Comparison of ENCODE assay signal across 13 cellular contexts in the genomic region with DNA sequence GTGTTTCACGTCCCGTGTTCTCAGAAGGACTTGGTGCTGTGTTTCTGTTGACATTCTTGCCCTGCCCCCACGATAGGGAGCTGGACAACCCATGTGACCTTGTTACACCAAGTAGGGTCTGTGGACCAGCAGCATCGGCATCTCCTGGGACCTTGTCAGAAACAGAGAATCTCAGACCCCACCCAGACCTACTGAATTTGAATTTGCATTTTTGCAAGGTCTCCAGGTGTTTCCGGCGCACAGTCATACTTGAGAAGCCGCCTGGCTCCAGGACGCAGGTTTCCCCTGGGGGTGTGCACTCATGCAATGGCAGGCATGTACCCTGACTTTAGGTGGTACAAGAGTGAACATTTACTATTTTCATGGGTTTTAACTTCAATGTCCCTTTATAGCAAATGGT.
A peak's percentile ranks its signal among the peaks of the same experiment; 100 is the strongest.
DNase-seq lines count a peak whose midpoint lies in the region; ATAC-seq, FAIRE-seq and TF ChIP-seq lines count a peak whose summit lies in the region.
"Had no signal": no experiment of that assay in that cellular context is flagged by ENCODE, and none has a peak within 500 bp of the region (broad histone marks: within the 10 kb centered on the region; RNA-seq: fewer than 3 reads in every experiment).

No MANE protein-coding gene starts in this region.

- H3K9me2 ChIP-seq in DOHH2 (replicated peaks; ENCODE audit: control insufficient read depth, low read length), result no peaks in the 10 kb centered on the region
- H3K9me2 ChIP-seq: SK-N-SH had no signal

- FAIRE-seq in GM19239 (lab: Jason Lieb, UNC), result peak; percentile 99

- peak; percentile 71 for DNase-seq in GM19239 (ENCODE audit: insufficient read length, low spot score)
- DNase-seq in NCI-H2227 (lab: John Stamatoyannopoulos, UW; ENCODE audit: unreplicated experiment), result no peak
- no peak for DNase-seq in retina
- DNase-seq in caudate nucleus (lab: John Stamatoyannopoulos, UW), result no peak
- no peak for DNase-seq in NOMO-1 treated with dmso at 0.1 percent for 144 hours (lab: John Stamatoyannopoulos, UW; ENCODE audit: unreplicated experiment)
- DNase-seq: foreskin fibroblast, NCI-H1105 treated with DMSO at 0.1 percent for 48 hours, sigmoid colon, SK-N-SH had no signal

- peak overlapping the region; percentile 87 for H3K27ac ChIP-seq in DOHH2 (ENCODE audit: low read depth, low read length)
- no peak overlapping the region for H3K27ac ChIP-seq in caudate nucleus (ENCODE audit: low read depth, low read length)
- H3K27ac ChIP-seq: sigmoid colon had no signal

- H3K4me3 ChIP-seq in DOHH2 (ENCODE audit: low read length), result peak overlapping the region; percentile 68
- H3K4me3 ChIP-seq: sigmoid colon had no signal

- H3K9me3 ChIP-seq in DOHH2 (ENCODE audit: control insufficient read depth, insufficient read depth, low read length), result no peaks in the 10 kb centered on the region
- H3K9me3 ChIP-seq: sigmoid colon, SK-N-SH had no signal

- peak; percentile 81 for ATAC-seq in HG02798 (IDR thresholded peaks at IDR 0.05; ENCODE audit: poor library complexity, unreplicated experiment)
- peak; percentile 77 for ATAC-seq in HG03571 (IDR thresholded peaks at IDR 0.05; ENCODE audit: unreplicated experiment)
- ATAC-seq: activated CD8-positive, alpha-beta T cell treated with anti-CD3 and anti-CD28 coated beads for 36 hours had no signal

- no peaks in the 10 kb centered on the region for H3K79me2 ChIP-seq in DOHH2 (ENCODE audit: control insufficient read depth, low read length)

- peaks cover 8% of the 10 kb centered on the region for H3F3A ChIP-seq in DOHH2 (ENCODE audit: control insufficient read depth, insufficient read depth)

- peaks cover 54% of the 10 kb centered on the region for H3K4me1 ChIP-seq in DOHH2 (ENCODE audit: control insufficient read depth, low read length)
- H3K4me1 ChIP-seq: sigmoid colon had no signal

- H3K27me3 ChIP-seq in DOHH2 (ENCODE audit: control insufficient read depth, low read length), result peaks cover 3% of the 10 kb centered on the region; the same call in 1 of the 2 replicates

- no peaks in the 10 kb centered on the region for H4K20me1 ChIP-seq in DOHH2 (ENCODE audit: control insufficient read depth, insufficient read depth, low read depth, low read length)

- H3K4me2 ChIP-seq in DOHH2 (ENCODE audit: low read length), result peak overlapping the region; percentile 84
- H3K4me2 ChIP-seq: SK-N-SH had no signal

- no peak for TF ChIP-seq CTCF in DOHH2 (IDR thresholded peaks at IDR 0.05; ENCODE audit: low read depth, low read length, poor library complexity, severe bottlenecking)

- no peaks in the 10 kb centered on the region for H3K36me3 ChIP-seq in DOHH2 (ENCODE audit: control insufficient read depth, low read length)
- H3K36me3 ChIP-seq: sigmoid colon had no signal
